In genomic region chr10:53071505-53072125, GRCh38 we compare ENCODE assay signal across 27 cellular contexts.
"Had no signal": no experiment of that assay in that cellular context is flagged by ENCODE, and none has a peak within 500 bp of the region (broad histone marks: within the 10 kb centered on the region; RNA-seq: fewer than 3 reads in every experiment).

No MANE protein-coding gene starts in this region.

- ATAC-seq: foreskin keratinocyte; heart left ventricle; naive thymus-derived CD4-positive, alpha-beta T cell; right cardiac atrium; T-helper 17 cell had no signal

- H3K27ac Mint-ChIP-seq: activated CD4-positive, alpha-beta memory T cell treated with anti-CD3 and anti-CD28 coated beads, Interleukin-2, amount 10 ng/mL, durations not matched to agents 7 days and 5 days; activated CD4-positive, alpha-beta T cell treated with anti-CD3 and anti-CD28 coated beads, Interleukin-2, amount 10 ng/mL, durations not matched to agents 24 days and 14 days; activated T-cell treated with anti-CD3 and anti-CD28 coated beads, Interleukin-2, amount 50 U/mL, for 24 hours; naive thymus-derived CD4-positive, alpha-beta T cell; stimulated activated naive CD8-positive, alpha-beta T cell treated with anti-CD3 and anti-CD28 coated beads, Interleukin-15, Interleukin-2, amounts not matched to agents 100 ng/mL and 50 ng/mL, for 24 hours; T-helper 17 cell; type B pancreatic cell had no signal

- H3K27me3 ChIP-seq: esophagus muscularis mucosa, foreskin keratinocyte, heart left ventricle, uterus had no signal

- H3K4me1 ChIP-seq: esophagus muscularis mucosa, foreskin keratinocyte, heart left ventricle, left ventricle myocardium inferior, uterus had no signal

- H3K9me3 Mint-ChIP-seq: activated CD4-positive, alpha-beta T cell treated with anti-CD3 and anti-CD28 coated beads, Interleukin-2, amount 10 ng/mL, durations not matched to agents 24 days and 14 days; type B pancreatic cell had no signal

- H3K36me3 Mint-ChIP-seq: naive thymus-derived CD4-positive, alpha-beta T cell; type B pancreatic cell had no signal

- H3K4me3 Mint-ChIP-seq: activated CD4-positive, alpha-beta memory T cell treated with anti-CD3 and anti-CD28 coated beads, Interleukin-2, amount 10 ng/mL, durations not matched to agents 7 days and 5 days; activated CD4-positive, alpha-beta T cell treated with anti-CD3 and anti-CD28 coated beads, Interleukin-2, amount 10 ng/mL, durations not matched to agents 24 days and 14 days; activated T-cell treated with anti-CD3 and anti-CD28 coated beads, Interleukin-2, amount 50 U/mL, for 24 hours; naive thymus-derived CD4-positive, alpha-beta T cell; neural crest cell; stimulated activated naive CD8-positive, alpha-beta T cell treated with anti-CD3 and anti-CD28 coated beads, Interleukin-15, Interleukin-2, amounts not matched to agents 100 ng/mL and 50 ng/mL, for 24 hours; T-helper 17 cell; type B pancreatic cell had no signal

- H3K9me3 ChIP-seq: esophagus muscularis mucosa, left ventricle myocardium inferior, thoracic aorta, uterus had no signal

- H3K27me3 Mint-ChIP-seq: activated CD4-positive, alpha-beta memory T cell treated with anti-CD3 and anti-CD28 coated beads, Interleukin-2, amount 10 ng/mL, durations not matched to agents 7 days and 5 days; activated CD4-positive, alpha-beta T cell treated with anti-CD3 and anti-CD28 coated beads, Interleukin-2, amount 10 ng/mL, durations not matched to agents 24 days and 14 days; activated T-cell treated with anti-CD3 and anti-CD28 coated beads, Interleukin-2, amount 50 U/mL, for 24 hours; naive thymus-derived CD4-positive, alpha-beta T cell; stimulated activated naive CD8-positive, alpha-beta T cell treated with anti-CD3 and anti-CD28 coated beads, Interleukin-15, Interleukin-2, amounts not matched to agents 100 ng/mL and 50 ng/mL, for 24 hours; T-helper 17 cell; type B pancreatic cell had no signal

- H3K4me3 ChIP-seq: esophagus muscularis mucosa, heart left ventricle, left ventricle myocardium inferior, lung, thoracic aorta, uterus had no signal

- H3K27ac ChIP-seq: esophagus muscularis mucosa, foreskin keratinocyte, heart left ventricle, left ventricle myocardium inferior, thoracic aorta, uterus had no signal

- H3K4me1 Mint-ChIP-seq: activated CD4-positive, alpha-beta memory T cell treated with anti-CD3 and anti-CD28 coated beads, Interleukin-2, amount 10 ng/mL, durations not matched to agents 7 days and 5 days; activated CD4-positive, alpha-beta T cell treated with anti-CD3 and anti-CD28 coated beads, Interleukin-2, amount 10 ng/mL, durations not matched to agents 24 days and 14 days; naive thymus-derived CD4-positive, alpha-beta T cell; neural crest cell; T-helper 17 cell had no signal

- H3K36me3 ChIP-seq: esophagus muscularis mucosa, heart left ventricle, left ventricle myocardium inferior, thoracic aorta, uterus had no signal

- DNase-seq: activated CD4-positive, alpha-beta memory T cell treated with anti-CD3 and anti-CD28 coated beads, Interleukin-2, amount 10 ng/mL, durations not matched to agents 7 days and 5 days; activated CD4-positive, alpha-beta T cell treated with anti-CD3 and anti-CD28 coated beads, Interleukin-2, amount 10 ng/mL, durations not matched to agents 24 days and 14 days; activated CD4-positive, CD25-positive, alpha-beta regulatory T cell treated with anti-CD3 and anti-CD28 coated beads, Interleukin-2, amount 50 U/mL, for 72 hours; activated CD8-positive, alpha-beta memory T cell treated with anti-CD3 and anti-CD28 coated beads, Interleukin-2, amount 50 U/mL, for 48 hours; activated gamma-delta T cell; activated naive CD4-positive, alpha-beta T cell treated with anti-CD3 and anti-CD28 coated beads, Interleukin-2, amount 50 U/mL, for 16 hours; activated T-cell treated with anti-CD3 and anti-CD28 coated beads, Interleukin-2, amount 50 U/mL, for 24 hours; amniotic stem cell; caudate nucleus; foreskin keratinocyte; heart left ventricle; hypothalamus; left ventricle myocardium inferior; naive thymus-derived CD4-positive, alpha-beta T cell; nucleus accumbens; right cardiac atrium; stimulated activated CD4-positive, alpha-beta T cell treated with anti-CD3 and anti-CD28 coated beads, Interleukin-12 subunit alpha, Interleukin-12 subunit beta, amount 100 ng/mL, for 4 hours; stimulated activated CD4-positive, alpha-beta T cell treated with anti-CD3 and anti-CD28 coated beads, Interleukin-4, amount 100 ng/mL, for 1 hour; T-helper 17 cell; T1000; uterus had no signal
